In the genomic region with DNA sequence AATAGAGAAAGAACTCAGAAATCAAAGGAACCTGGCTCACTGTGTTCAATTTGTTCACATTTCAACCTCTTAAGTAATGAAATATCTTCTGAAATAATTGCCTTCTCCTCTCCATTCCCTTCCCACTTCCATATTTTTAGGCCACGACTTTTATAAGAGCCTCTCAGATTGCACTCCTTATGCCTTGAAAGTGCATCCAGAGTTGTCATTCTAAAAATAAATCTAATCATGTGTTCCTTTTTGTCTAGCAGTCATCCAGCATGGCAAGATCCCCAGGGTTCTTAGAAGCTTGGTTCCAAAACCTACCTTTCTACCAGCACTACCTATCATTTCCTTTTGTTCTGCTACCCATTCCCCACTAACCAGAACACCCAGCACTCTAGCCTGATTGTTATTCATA, we compare ENCODE assay signal across 1 cellular context.
TF ChIP-seq lines count a peak whose summit lies in the region.

No MANE protein-coding gene starts in this region.

TF ChIP-seq in GM23338, 12 proteins besides CTCF, POLR2A, EP300 and RAD21 (continued from another document):
- no peak for TF ChIP-seq ZNF331 (CRISPR knock-in tag; IDR thresholded peaks at IDR 0.05; ENCODE audit: low read depth)
- no peak for TF ChIP-seq CREB1 (CRISPR knock-in tag; IDR thresholded peaks at IDR 0.05; ENCODE audit: low read depth)
